1 cellular context compared by ENCODE assay signal in genomic region chr12:89356069-89356665, GRCh38.
TF ChIP-seq lines count a peak whose summit lies in the region.

No MANE protein-coding gene starts in this region.

TF ChIP-seq in liver, 16 proteins besides CTCF, POLR2A, EP300 and RAD21:
- no peak for TF ChIP-seq FOXA1 (IDR thresholded peaks at IDR 0.05)
- peak in 1 of 2 donors; percentile 0 for TF ChIP-seq HNF4A (conservative IDR thresholded peaks at IDR 0.05)
- TF ChIP-seq EGR1 (IDR thresholded peaks at IDR 0.05; ENCODE audit: low read depth in 2 of 2): no peak
- TF ChIP-seq GABPA (IDR thresholded peaks at IDR 0.05 in 1 of 2, conservative IDR thresholded peaks at IDR 0.05 in 1 of 2): no peak
TF ChIP-seq in liver: peak in this region for 1.
